In the genomic region with DNA sequence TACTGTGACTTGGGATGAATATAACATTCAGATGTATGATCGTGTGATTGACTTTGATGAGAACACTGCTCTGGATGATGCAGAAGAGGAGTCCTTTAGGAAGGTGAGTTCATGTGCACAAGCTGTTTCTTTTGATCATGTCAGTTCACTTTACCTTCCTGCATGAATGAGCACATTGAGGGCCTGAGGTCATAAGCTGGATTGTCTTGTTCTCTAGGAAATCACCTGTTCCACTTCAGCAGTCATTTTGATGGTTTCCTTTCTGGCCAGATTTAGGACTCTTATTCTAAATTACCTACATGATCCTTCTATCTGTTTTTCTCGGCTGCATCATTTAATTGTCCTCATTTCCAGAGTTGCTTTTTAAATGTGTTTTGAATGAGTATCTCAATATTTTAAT, we compare ENCODE assay signal across 1 cellular context.
TF ChIP-seq lines count a peak whose summit lies in the region.

No MANE protein-coding gene starts in this region.

TF ChIP-seq in GM12878, 131 proteins besides CTCF, POLR2A, EP300 and RAD21 (continued from another document):
- TF ChIP-seq, protein P1, sequence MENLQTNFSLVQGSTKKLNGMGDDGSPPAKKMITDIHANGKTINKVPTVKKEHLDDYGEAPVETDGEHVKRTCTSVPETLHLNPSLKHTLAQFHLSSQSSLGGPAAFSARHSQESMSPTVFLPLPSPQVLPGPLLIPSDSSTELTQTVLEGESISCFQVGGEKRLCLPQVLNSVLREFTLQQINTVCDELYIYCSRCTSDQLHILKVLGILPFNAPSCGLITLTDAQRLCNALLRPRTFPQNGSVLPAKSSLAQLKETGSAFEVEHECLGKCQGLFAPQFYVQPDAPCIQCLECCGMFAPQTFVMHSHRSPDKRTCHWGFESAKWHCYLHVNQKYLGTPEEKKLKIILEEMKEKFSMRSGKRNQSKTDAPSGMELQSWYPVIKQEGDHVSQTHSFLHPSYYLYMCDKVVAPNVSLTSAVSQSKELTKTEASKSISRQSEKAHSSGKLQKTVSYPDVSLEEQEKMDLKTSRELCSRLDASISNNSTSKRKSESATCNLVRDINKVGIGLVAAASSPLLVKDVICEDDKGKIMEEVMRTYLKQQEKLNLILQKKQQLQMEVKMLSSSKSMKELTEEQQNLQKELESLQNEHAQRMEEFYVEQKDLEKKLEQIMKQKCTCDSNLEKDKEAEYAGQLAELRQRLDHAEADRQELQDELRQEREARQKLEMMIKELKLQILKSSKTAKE (IDR thresholded peaks at IDR 0.05; ENCODE audit: low read depth, poor library complexity, severe bottlenecking), result no peak
- TF ChIP-seq ZBED1 (IDR thresholded peaks at IDR 0.05; ENCODE audit: borderline replicate concordance) (0 out of 2 replicates have a peak, but pooled peaks have one; percentile 43), CBX5 (IDR thresholded peaks at IDR 0.05; ENCODE audit: low read depth) (no peak), ZNF24 (IDR thresholded peaks at IDR 0.05) (no peak), IKZF2 (IDR thresholded peaks at IDR 0.05) (peak; percentile 34 to 60; a peak in 2 of 4 replicates), EED (IDR thresholded peaks at IDR 0.05; ENCODE audit: low read depth) (peak; percentile 35; the same call in 1 of the 2 replicates), ZNF274 (IDR thresholded peaks at IDR 0.05; ENCODE audit: insufficient read depth, insufficient read length) (no peak), BCL11A (IDR thresholded peaks at IDR 0.05; ENCODE audit: low read depth, low read length) (0 out of 2 replicates have a peak, but pooled peaks have one; percentile 23), SP1 (IDR thresholded peaks at IDR 0.05; ENCODE audit: low read depth, low read length) (no peak), TCF7 (IDR thresholded peaks at IDR 0.05; ENCODE audit: borderline replicate concordance) (peak; percentile 93), TBL1XR1 (IDR thresholded peaks at IDR 0.05; ENCODE audit: low read depth, low read length) (no peak), NFIC (IDR thresholded peaks at IDR 0.05; ENCODE audit: low read depth, low read length) (peak; percentile 73), RBBP5 (conservative IDR thresholded peaks at IDR 0.05) (no peak), RELA (IDR thresholded peaks at IDR 0.05; ENCODE audit: borderline replicate concordance, partially characterized antibody) (peak; percentile 42), IKZF1 (conservative IDR thresholded peaks at IDR 0.05) (0 out of 2 replicates have a peak, but pooled peaks have one; percentile 30)
- TF ChIP-seq, protein P2, sequence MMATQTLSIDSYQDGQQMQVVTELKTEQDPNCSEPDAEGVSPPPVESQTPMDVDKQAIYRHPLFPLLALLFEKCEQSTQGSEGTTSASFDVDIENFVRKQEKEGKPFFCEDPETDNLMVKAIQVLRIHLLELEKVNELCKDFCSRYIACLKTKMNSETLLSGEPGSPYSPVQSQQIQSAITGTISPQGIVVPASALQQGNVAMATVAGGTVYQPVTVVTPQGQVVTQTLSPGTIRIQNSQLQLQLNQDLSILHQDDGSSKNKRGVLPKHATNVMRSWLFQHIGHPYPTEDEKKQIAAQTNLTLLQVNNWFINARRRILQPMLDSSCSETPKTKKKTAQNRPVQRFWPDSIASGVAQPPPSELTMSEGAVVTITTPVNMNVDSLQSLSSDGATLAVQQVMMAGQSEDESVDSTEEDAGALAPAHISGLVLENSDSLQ (IDR thresholded peaks at IDR 0.05), result peak; percentile 42; the same call in 1 of the 2 replicates
